Comparison of ENCODE assay signal across 8 cellular contexts in the genomic region with DNA sequence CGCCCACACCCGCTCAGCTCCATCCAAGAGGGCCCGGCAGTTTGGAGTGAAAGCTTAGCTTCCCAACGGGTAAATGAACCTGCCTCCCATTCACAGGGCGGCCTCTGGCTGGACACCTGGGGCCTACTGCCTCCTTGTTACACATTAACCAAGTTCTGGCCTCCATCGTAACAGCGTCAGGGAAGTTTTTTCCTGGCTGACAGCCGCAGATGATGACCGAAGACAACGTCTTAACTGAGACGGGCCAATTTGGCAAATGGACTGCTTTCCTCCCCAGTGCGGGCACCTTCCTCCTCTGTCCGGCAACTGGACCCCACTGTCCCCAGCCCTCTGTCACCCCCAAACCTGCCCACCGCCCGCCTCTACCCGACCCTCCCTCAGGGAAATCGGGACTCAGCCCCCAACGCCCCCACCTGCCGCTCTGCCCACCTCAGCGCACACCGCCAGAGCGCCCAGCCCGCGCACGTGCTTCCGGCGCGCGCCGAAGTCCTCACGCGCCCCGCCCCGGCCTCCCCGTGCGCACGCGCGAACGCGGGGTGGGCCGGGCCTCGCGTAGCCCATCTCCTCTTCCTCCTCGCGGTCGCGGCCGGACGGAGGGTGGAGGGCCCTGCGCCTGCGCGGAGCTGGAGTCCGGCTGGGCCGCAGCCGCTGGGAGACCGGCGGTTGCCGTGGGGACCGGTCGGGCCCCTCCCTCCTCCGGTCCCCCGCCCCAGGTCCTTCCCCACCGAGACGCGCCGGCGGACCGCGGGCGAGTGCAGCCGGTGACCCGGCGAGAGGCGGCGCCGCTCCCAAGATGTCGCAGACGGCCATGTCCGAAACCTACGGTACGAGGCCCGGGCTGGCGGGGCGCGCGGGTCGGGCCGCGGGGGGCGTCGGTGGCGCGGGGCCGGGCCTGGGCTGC. TPM values are rescaled to one million over a fixed set of nuclear protein-coding genes. Genes with fewer than 3 reads are reported as not detected.
A peak's percentile ranks its signal among the peaks of the same experiment; 100 is the strongest.
DNase-seq lines count a peak whose midpoint lies in the region; ATAC-seq lines count a peak whose summit lies in the region.

A gene with protein sequence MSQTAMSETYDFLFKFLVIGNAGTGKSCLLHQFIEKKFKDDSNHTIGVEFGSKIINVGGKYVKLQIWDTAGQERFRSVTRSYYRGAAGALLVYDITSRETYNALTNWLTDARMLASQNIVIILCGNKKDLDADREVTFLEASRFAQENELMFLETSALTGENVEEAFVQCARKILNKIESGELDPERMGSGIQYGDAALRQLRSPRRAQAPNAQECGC (plus strand): TSS at position 565 of the 901 bp plus-strand sequence. CDS start 229 bp downstream, at position 794.

- H2AFZ ChIP-seq in ACC112 (ENCODE audit: low read length, unreplicated experiment) = peak within 1 kb of the TSS; percentile 99

- peaks cover 39% of the 10 kb centered on the region for H3K79me2 ChIP-seq in ACC112 (ENCODE audit: control insufficient read depth, insufficient read depth, low read length, unreplicated experiment)

- H3K4me1 ChIP-seq in ACC112 (ENCODE audit: control insufficient read depth, insufficient read depth, low read length, unreplicated experiment) = peaks cover 10% of the 10 kb centered on the region

- H3K27me3 ChIP-seq in ACC112 (ENCODE audit: insufficient read depth, low read length) = no peaks in the 10 kb centered on the region

- H3K36me3 ChIP-seq in ACC112 (ENCODE audit: insufficient read depth, low read length) = peaks cover 8% of the 10 kb centered on the region

- no peak within 1 kb of the TSS; the same call in 1 of the 2 replicates for H3K27ac ChIP-seq in ACC112 (ENCODE audit: low read depth, low read length)

- peak; percentile 62 for DNase-seq in NCI-H510A (lab: John Stamatoyannopoulos, UW)
- peak; percentile 95 for DNase-seq in activated CD4-positive, alpha-beta T cell treated with anti-CD3 and anti-CD28 coated beads, Interleukin-2, amount 10 ng/mL, durations not matched to agents 24 days and 14 days
- DNase-seq in cortex of kidney (lab: John Stamatoyannopoulos, UW) = peak; percentile 15
- peak; percentile 95 for DNase-seq in left lobe of liver (ENCODE audit: low spot score)
- DNase-seq in stimulated activated CD4-positive, alpha-beta T cell treated with anti-CD3 and anti-CD28 coated beads, Interleukin-2, amount 100 ng/mL, for 24 hours = peak; percentile 75 to 80

- H3K4me1 Mint-ChIP-seq in activated CD4-positive, alpha-beta T cell treated with anti-CD3 and anti-CD28 coated beads, Interleukin-2, amount 10 ng/mL, durations not matched to agents 24 days and 14 days = peaks cover 20% of the 10 kb centered on the region

- H3K27me3 Mint-ChIP-seq in activated CD4-positive, alpha-beta T cell treated with anti-CD3 and anti-CD28 coated beads, Interleukin-2, amount 10 ng/mL, durations not matched to agents 24 days and 14 days = no peaks in the 10 kb centered on the region

- no peaks in the 10 kb centered on the region for H3K9me3 Mint-ChIP-seq in activated CD4-positive, alpha-beta T cell treated with anti-CD3 and anti-CD28 coated beads, Interleukin-2, amount 10 ng/mL, durations not matched to agents 24 days and 14 days

- H3K4me3 ChIP-seq in ACC112 (ENCODE audit: low read depth, low read length) = peak within 1 kb of the TSS; percentile 100

- intact Hi-C loops in activated CD4-positive, alpha-beta T cell treated with anti-CD3 and anti-CD28 coated beads, Interleukin-2, amount 10 ng/mL, durations not matched to agents 24 days and 14 days (cut with micrococcal nuclease) = loop anchor here (2.0 to 5.0 kb wide), 4 partner anchors 16 to 357 kb away; a partner anchor contains a TSS

- peaks cover 15% of the 10 kb centered on the region for H3K36me3 Mint-ChIP-seq in activated CD4-positive, alpha-beta T cell treated with anti-CD3 and anti-CD28 coated beads, Interleukin-2, amount 10 ng/mL, durations not matched to agents 24 days and 14 days (ENCODE audit: low read depth)

- peak within 1 kb of the TSS; percentile 91 for H3K4me3 Mint-ChIP-seq in activated CD4-positive, alpha-beta T cell treated with anti-CD3 and anti-CD28 coated beads, Interleukin-2, amount 10 ng/mL, durations not matched to agents 24 days and 14 days

- ATAC-seq in GM18867 (IDR thresholded peaks at IDR 0.05; ENCODE audit: unreplicated experiment) (peak; percentile 91), HG03095 (IDR thresholded peaks at IDR 0.05; ENCODE audit: unreplicated experiment) (peak; percentile 88), left lobe of liver (peak; percentile 81)

- H3K27ac Mint-ChIP-seq in activated CD4-positive, alpha-beta T cell treated with anti-CD3 and anti-CD28 coated beads, Interleukin-2, amount 10 ng/mL, durations not matched to agents 24 days and 14 days = peak within 1 kb of the TSS; percentile 83

RNA-seq across cellular contexts. Expression of the gene that starts here (rescaled TPM):
- 30.7 and 34.8 TPM in 2 replicates for total RNA-seq in activated CD4-positive, alpha-beta T cell treated with anti-CD3 and anti-CD28 coated beads, Interleukin-2, amount 10 ng/mL, durations not matched to agents 24 days and 14 days
- total RNA-seq in left lobe of liver = 63.7 TPM

Comparison
In these comparisons a context has a peak if more than half of its experiments do, and no peak if none do; other contexts are left out.
1. DNase-seq: peak in every context shown above with its lines; median percentile 95 in activated CD4-positive, alpha-beta T cell treated with anti-CD3 and anti-CD28 coated beads, Interleukin-2, amount 10 ng/mL, durations not matched to agents 24 days and 14 days; 95 in left lobe of liver; 78 in stimulated activated CD4-positive, alpha-beta T cell treated with anti-CD3 and anti-CD28 coated beads, Interleukin-2, amount 100 ng/mL, for 24 hours; 62 in NCI-H510A; 15 in cortex of kidney.